ENCODE assay signal across 19 cellular contexts in the genomic region with DNA sequence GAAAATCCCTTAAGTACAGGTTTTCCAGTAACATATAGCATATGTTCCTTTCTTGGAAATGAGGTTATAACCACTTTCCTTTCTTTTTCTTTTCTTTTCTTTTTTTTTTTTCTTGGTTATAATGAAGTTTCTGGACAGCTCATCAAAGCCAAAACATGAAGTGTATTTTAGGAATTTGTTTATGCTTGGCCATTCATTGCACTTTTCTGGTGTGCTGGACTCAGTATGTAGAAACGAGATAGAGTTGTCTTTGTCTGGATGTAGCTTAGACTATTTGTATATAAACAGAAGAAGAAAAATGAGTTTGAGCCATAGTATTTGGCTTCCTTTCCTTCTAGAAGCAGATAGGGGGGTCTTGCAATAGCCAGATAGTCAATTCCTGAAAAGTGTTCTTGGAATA.
DNase-seq lines count a peak whose midpoint lies in the region; ATAC-seq lines count a peak whose summit lies in the region.
"Had no signal": no experiment of that assay in that cellular context is flagged by ENCODE, and none has a peak within 500 bp of the region (broad histone marks: within the 10 kb centered on the region; RNA-seq: fewer than 3 reads in every experiment).

No MANE protein-coding gene starts in this region.

- H3K27ac Mint-ChIP-seq in activated naive CD4-positive, alpha-beta T cell treated with anti-CD3 and anti-CD28 coated beads for 36 hours, result no peak overlapping the region
- H3K27ac Mint-ChIP-seq: activated CD4-positive, alpha-beta T cell treated with anti-CD3 and anti-CD28 coated beads, Interleukin-2, amount 10 ng/mL, durations not matched to agents 24 days and 14 days; nephron; stimulated activated naive CD8-positive, alpha-beta T cell treated with anti-CD3 and anti-CD28 coated beads, Interleukin-15, amount 100 ng/mL, for 72 hours had no signal

- H3K9me3 ChIP-seq in GM23248 (ENCODE audit: low read depth), result no peaks in the 10 kb centered on the region
- H3K9me3 ChIP-seq in muscle layer of duodenum (ENCODE audit: control insufficient read depth in 1 of 2, low read length in 2 of 2), result no peaks in the 10 kb centered on the region
- H3K9me3 ChIP-seq: pancreas had no signal

- H3K27me3 ChIP-seq in GM23248 (replicated peaks; ENCODE audit: insufficient read depth), result no peaks in the 10 kb centered on the region
- H3K27me3 ChIP-seq in muscle layer of duodenum (ENCODE audit: low read depth, low read length), result no peaks in the 10 kb centered on the region
- H3K27me3 ChIP-seq: pancreas had no signal

- in situ Hi-C loops in GM23248 (cut with MboI), result no loop called here

- peaks cover 9% of the 10 kb centered on the region for H3K27me3 Mint-ChIP-seq in activated naive CD4-positive, alpha-beta T cell treated with anti-CD3 and anti-CD28 coated beads for 36 hours (ENCODE audit: low read depth)

- intact Hi-C loops in activated naive CD4-positive, alpha-beta T cell treated with anti-CD3 and anti-CD28 coated beads for 36 hours (cut with micrococcal nuclease), result no loop called here

- WGBS in GM23248 (ENCODE audit: low coverage in 1 of 2, low lambda C conversion rate in 2 of 2, missing lambda C conversion rate in 2 of 2), 2 experiments, result 5 to 13% methylated on average over 1 of the region's 1 CpG

- no peak overlapping the region for H3K4me3 Mint-ChIP-seq in activated naive CD4-positive, alpha-beta T cell treated with anti-CD3 and anti-CD28 coated beads for 36 hours
- H3K4me3 Mint-ChIP-seq: activated CD4-positive, alpha-beta T cell treated with anti-CD3 and anti-CD28 coated beads, Interleukin-2, amount 10 ng/mL, durations not matched to agents 24 days and 14 days; activated T-cell treated with anti-CD3 and anti-CD28 coated beads, Interleukin-2, amount 50 U/mL, for 4 hours; CD4-positive, CD25-positive, alpha-beta regulatory T cell; nephron; stimulated activated naive CD8-positive, alpha-beta T cell treated with anti-CD3 and anti-CD28 coated beads, Interleukin-15, amount 100 ng/mL, for 72 hours had no signal

- H3K27ac ChIP-seq in GM23248 (peak overlapping the region; percentile 16; the same call in 1 of the 2 replicates), muscle layer of duodenum (ENCODE audit: low read length) (peak overlapping the region; percentile 16)
- H3K27ac ChIP-seq: pancreas, VCaP had no signal

- H3K9me2 ChIP-seq in GM23248 (ENCODE audit: insufficient read depth), result no peaks in the 10 kb centered on the region

- H2AFZ ChIP-seq in GM23248, result no peak overlapping the region

- ATAC-seq in HG02759 (IDR thresholded peaks at IDR 0.05; ENCODE audit: unreplicated experiment), result no peak
- ATAC-seq: activated T-cell treated with anti-CD3 and anti-CD28 coated beads, Interleukin-2, amount 50 U/mL, for 4 hours; left colon; pancreas; stimulated activated naive CD8-positive, alpha-beta T cell treated with anti-CD3 and anti-CD28 coated beads, Interleukin-15, amount 100 ng/mL, for 72 hours had no signal

- peak overlapping the region; percentile 31 for H3K4me2 ChIP-seq in GM23248 (ENCODE audit: unreplicated experiment)

- no peak overlapping the region for H3K4me3 ChIP-seq in GM23248
- no peak overlapping the region for H3K4me3 ChIP-seq in muscle layer of duodenum (ENCODE audit: low read depth in 1 of 2, low read length in 2 of 2)
- H3K4me3 ChIP-seq: pancreas had no signal

- no peaks in the 10 kb centered on the region for H3K4me1 Mint-ChIP-seq in activated naive CD4-positive, alpha-beta T cell treated with anti-CD3 and anti-CD28 coated beads for 36 hours (ENCODE audit: low read depth)

- H3K79me2 ChIP-seq in GM23248 (ENCODE audit: insufficient read depth), result peaks cover 97% of the 10 kb centered on the region

- H4K20me1 ChIP-seq in GM23248 (ENCODE audit: insufficient read depth), result no peaks in the 10 kb centered on the region

- H3K4me1 ChIP-seq in GM23248 (ENCODE audit: insufficient read depth), result peaks cover 40% of the 10 kb centered on the region
- H3K4me1 ChIP-seq in muscle layer of duodenum (ENCODE audit: control insufficient read depth in 1 of 2, insufficient read depth in 2 of 2, low read length in 2 of 2), result peaks cover 13 to 29% of the 10 kb centered on the region in 2 donors

- DNase-seq in GM23248, result peak; percentile 30
- peak; percentile 39 for DNase-seq in astrocyte of the hippocampus (ENCODE audit: low read depth, low spot score)
- peak; percentile 86 for DNase-seq in fibroblast of peridontal ligament (ENCODE audit: extremely low read depth)
- no peak for DNase-seq in activated naive CD4-positive, alpha-beta T cell treated with anti-CD3 and anti-CD28 coated beads for 36 hours
- no peak for DNase-seq in CD1c-positive myeloid dendritic cell (ENCODE audit: extremely low spot score)
- DNase-seq in activated naive CD4-positive, alpha-beta T cell (lab: John Stamatoyannopoulos, UW), result no peak
- DNase-seq: activated CD4-positive, alpha-beta T cell treated with anti-CD3 and anti-CD28 coated beads, Interleukin-2, amount 10 ng/mL, durations not matched to agents 24 days and 14 days; activated T-cell treated with anti-CD3 and anti-CD28 coated beads, Interleukin-2, amount 50 U/mL, for 4 hours; CD4-positive, CD25-positive, alpha-beta regulatory T cell; left colon; NCI-H2081 treated with DMSO at 0.1 percent for 48 hours; NCI-H446; pancreas; stimulated activated naive CD8-positive, alpha-beta T cell treated with anti-CD3 and anti-CD28 coated beads, Interleukin-15, amount 100 ng/mL, for 72 hours; trophoblast cell had no signal

- no peaks in the 10 kb centered on the region for H3K36me3 Mint-ChIP-seq in activated naive CD4-positive, alpha-beta T cell treated with anti-CD3 and anti-CD28 coated beads for 36 hours (ENCODE audit: low read depth)
- H3K36me3 Mint-ChIP-seq: CD4-positive, CD25-positive, alpha-beta regulatory T cell had no signal

- H3F3A ChIP-seq in GM23248 (ENCODE audit: insufficient read depth), result peaks cover 43% of the 10 kb centered on the region

- CTCF ChIA-PET in activated naive CD4-positive, alpha-beta T cell treated with anti-CD3 and anti-CD28 coated beads for 36 hours (lab: Charles Lee), result interaction anchor here (1.3 to 3.0 kb wide), 2 partner anchors 282 to 285 kb away, joined by 3 to 19 read pairs; no protein-coding TSS in a partner anchor

- no peaks in the 10 kb centered on the region for H3K9me3 Mint-ChIP-seq in activated naive CD4-positive, alpha-beta T cell treated with anti-CD3 and anti-CD28 coated beads for 36 hours
- H3K9me3 Mint-ChIP-seq: activated CD4-positive, alpha-beta T cell treated with anti-CD3 and anti-CD28 coated beads, Interleukin-2, amount 10 ng/mL, durations not matched to agents 24 days and 14 days; activated T-cell treated with anti-CD3 and anti-CD28 coated beads, Interleukin-2, amount 50 U/mL, for 4 hours; CD4-positive, CD25-positive, alpha-beta regulatory T cell; nephron; stimulated activated naive CD8-positive, alpha-beta T cell treated with anti-CD3 and anti-CD28 coated beads, Interleukin-15, amount 100 ng/mL, for 72 hours had no signal

- H3K9ac ChIP-seq in GM23248, result peak overlapping the region; percentile 38; the same call in 1 of the 2 replicates

- H3K36me3 ChIP-seq in GM23248 (ENCODE audit: low read depth) (peaks cover 21% of the 10 kb centered on the region; the same call in 1 of the 2 replicates), muscle layer of duodenum (ENCODE audit: control insufficient read depth in 1 of 2, insufficient read depth in 2 of 2, low read length in 2 of 2) (no peaks in the 10 kb centered on the region)
- H3K36me3 ChIP-seq: pancreas had no signal

Comparison
In these comparisons a context has a peak if more than half of its experiments do, and no peak if none do; other contexts are left out.
1. DNase-seq: peak in GM23248 (single experiment), astrocyte of the hippocampus (single experiment) and fibroblast of peridontal ligament (single experiment); none in activated naive CD4-positive, alpha-beta T cell treated with anti-CD3 and anti-CD28 coated beads for 36 hours (single experiment), CD1c-positive myeloid dendritic cell (single experiment) and activated naive CD4-positive, alpha-beta T cell (0 of 4).